Comparison of ENCODE assay signal across 8 cellular contexts in genomic region chr15:85795320-85795668, GRCh38. TPM values are rescaled to one million over a fixed set of nuclear protein-coding genes. Genes with fewer than 3 reads are reported as not detected.
DNase-seq lines count a peak whose midpoint lies in the region; ATAC-seq and TF ChIP-seq lines count a peak whose summit lies in the region.

No MANE protein-coding gene starts in this region.

- TF ChIP-seq EP300 in tibial nerve (IDR thresholded peaks at IDR 0.05): no peak

- H3K27me3 Mint-ChIP-seq in activated CD4-positive, alpha-beta memory T cell treated with anti-CD3 and anti-CD28 coated beads, Interleukin-2, amount 10 ng/mL, durations not matched to agents 7 days and 5 days: peaks cover 3% of the 10 kb centered on the region

- ATAC-seq in left colon: peak; percentile 16
- no peak for ATAC-seq in GM21717 (IDR thresholded peaks at IDR 0.05; ENCODE audit: unreplicated experiment)

- peak overlapping the region; percentile 87 for H3K4me3 Mint-ChIP-seq in activated CD4-positive, alpha-beta memory T cell treated with anti-CD3 and anti-CD28 coated beads, Interleukin-2, amount 10 ng/mL, durations not matched to agents 7 days and 5 days

- intact Hi-C loops in left colon (cut with DNase I, micrococcal nuclease): no loop called here

- no peak for TF ChIP-seq CTCF in tibial nerve (IDR thresholded peaks at IDR 0.05)

- no peaks in the 10 kb centered on the region for H3K9me3 Mint-ChIP-seq in activated CD4-positive, alpha-beta memory T cell treated with anti-CD3 and anti-CD28 coated beads, Interleukin-2, amount 10 ng/mL, durations not matched to agents 7 days and 5 days

- H3K9me3 ChIP-seq in tibial nerve: no peaks in the 10 kb centered on the region

- H3K36me3 Mint-ChIP-seq in activated CD4-positive, alpha-beta memory T cell treated with anti-CD3 and anti-CD28 coated beads, Interleukin-2, amount 10 ng/mL, durations not matched to agents 7 days and 5 days (ENCODE audit: low read depth): peaks cover 2% of the 10 kb centered on the region

- CTCF ChIA-PET in activated CD4-positive, alpha-beta memory T cell treated with anti-CD3 and anti-CD28 coated beads, Interleukin-2, amount 10 ng/mL, durations not matched to agents 7 days and 5 days (lab: Charles Lee): no interaction called here

- WGBS in tibial nerve, 2 donors: 23 to 29% methylated on average over 8 of the region's 8 CpGs

- no peak overlapping the region for H3K27ac Mint-ChIP-seq in activated CD4-positive, alpha-beta memory T cell treated with anti-CD3 and anti-CD28 coated beads, Interleukin-2, amount 10 ng/mL, durations not matched to agents 7 days and 5 days

- H3K27ac ChIP-seq in tibial nerve: peak overlapping the region in 2 of 4 donors; percentile 87 to 89

- peaks cover 31% of the 10 kb centered on the region for H3K4me1 Mint-ChIP-seq in activated CD4-positive, alpha-beta memory T cell treated with anti-CD3 and anti-CD28 coated beads, Interleukin-2, amount 10 ng/mL, durations not matched to agents 7 days and 5 days

- peak; percentile 25 for DNase-seq in activated effector memory CD4-positive, alpha-beta T cell treated with anti-CD3 and anti-CD28 coated beads, Interleukin-2, amount 50 U/mL, for 16 hours
- DNase-seq in activated effector memory CD4-positive, alpha-beta T cell treated with Interleukin-2 at 50 U/mL for 16 hours: no peak
- DNase-seq in activated CD4-positive, alpha-beta memory T cell treated with anti-CD3 and anti-CD28 coated beads, Interleukin-2, amount 10 ng/mL, durations not matched to agents 7 days and 5 days: no peak
- DNase-seq in left colon: no peak
- no peak for DNase-seq in tibial nerve (ENCODE audit: low spot score in 2 of 2)
- no peak for DNase-seq in NCI-H1092 treated with DMSO at 0.1 percent for 48 hours (lab: John Stamatoyannopoulos, UW)
- no peak for DNase-seq in effector CD4-positive, alpha-beta T cell

- peaks cover 0 to 34% (median 16%) of the 10 kb centered on the region in 4 donors for H3K4me1 ChIP-seq in tibial nerve

- POLR2A ChIA-PET in activated CD4-positive, alpha-beta memory T cell treated with anti-CD3 and anti-CD28 coated beads, Interleukin-2, amount 10 ng/mL, durations not matched to agents 7 days and 5 days (lab: Charles Lee): interaction anchor here (1.5 to 2.4 kb wide), 2 partner anchors 10 to 41 kb away, joined by 5 to 7 read pairs; no protein-coding TSS in a partner anchor

- no peak for TF ChIP-seq POLR2A in tibial nerve (IDR thresholded peaks at IDR 0.05)

- H3K36me3 ChIP-seq in tibial nerve: no peaks in the 10 kb centered on the region

- H3K4me3 ChIP-seq in tibial nerve: peak overlapping the region in 3 of 4 donors; percentile 74 to 100 (median 92)

- H3K27me3 ChIP-seq in tibial nerve: no peaks in the 10 kb centered on the region

RNA-seq across cellular contexts. Expression of gene KLHL25, which starts 0.6 kb away (rescaled TPM):
- 1 to 10 TPM; 4.3 to 4.4 TPM for total RNA-seq in activated CD4-positive, alpha-beta memory T cell treated with anti-CD3 and anti-CD28 coated beads, Interleukin-2, amount 10 ng/mL, durations not matched to agents 7 days and 5 days
- total RNA-seq in left colon (1 to 10 TPM; 6.0 to 6.8 TPM), tibial nerve (10 to 100 TPM in 3 of 4 donors, 1 to 10 TPM in 1; 8.4 to 34.2 (median 12.6) TPM)
